In the genomic region with DNA sequence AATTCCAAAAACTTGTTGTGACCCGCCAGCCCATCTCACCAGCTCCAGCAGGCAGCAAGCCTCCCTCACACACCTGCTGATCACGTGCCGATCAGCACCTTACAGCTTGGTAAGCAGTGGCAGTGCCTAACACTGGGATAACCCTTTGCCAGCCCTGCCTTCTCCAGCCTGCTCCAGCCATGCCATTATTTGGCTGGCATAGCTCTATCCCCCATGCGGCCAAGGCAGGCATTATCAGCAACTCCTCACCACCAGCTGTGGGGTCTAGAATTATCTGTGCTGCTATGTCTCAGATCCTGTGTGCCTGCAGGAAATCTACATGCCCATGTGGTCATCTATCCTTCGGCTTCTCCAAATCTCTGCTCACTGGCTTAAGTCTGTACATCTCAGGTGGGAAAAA, we compare ENCODE assay signal across 19 cellular contexts.
"Had no signal": no experiment of that assay in that cellular context is flagged by ENCODE, and none has a peak within 500 bp of the region (broad histone marks: within the 10 kb centered on the region; RNA-seq: fewer than 3 reads in every experiment).

No MANE protein-coding gene starts in this region.

- H3K27me3 ChIP-seq: right lobe of liver, vagina had no signal

- H3K9ac ChIP-seq: parathyroid adenoma had no signal

- ATAC-seq: activated CD4-positive, alpha-beta T cell treated with anti-CD3 and anti-CD28 coated beads for 36 hours; activated CD8-positive, alpha-beta memory T cell treated with anti-CD3 and anti-CD28 coated beads, Interleukin-2, amount 10 ng/mL, durations not matched to agents 7 days and 5 days; left colon; lower lobe of right lung; natural killer cell treated with Interleukin-12 subunit alpha and Interleukin-12 subunit beta and Interleukin-15 and Interleukin-18, amount 100 ng/mL, for 72 hours; right lobe of liver; stimulated activated naive CD8-positive, alpha-beta T cell treated with anti-CD3 and anti-CD28 coated beads, Interleukin-15, amount 100 ng/mL, for 72 hours had no signal

- H3K36me3 ChIP-seq: lower lobe of right lung, right lobe of liver, suprapubic skin, transverse colon, vagina had no signal

- H3K27ac ChIP-seq: lower lobe of right lung, parathyroid adenoma, right lobe of liver, suprapubic skin, transverse colon, vagina had no signal

- H3K4me1 ChIP-seq: lower lobe of right lung, parathyroid adenoma, right lobe of liver, suprapubic skin, transverse colon, vagina had no signal

- DNase-seq: activated CD4-positive, alpha-beta memory T cell treated with anti-CD3 and anti-CD28 coated beads, Interleukin-2, amount 10 ng/mL, durations not matched to agents 7 days and 5 days; activated CD4-positive, alpha-beta T cell treated with anti-CD3 and anti-CD28 coated beads for 36 hours; activated CD8-positive, alpha-beta memory T cell treated with anti-CD3 and anti-CD28 coated beads, Interleukin-2, amount 10 ng/mL, durations not matched to agents 7 days and 5 days; activated naive CD4-positive, alpha-beta T cell; activated naive CD8-positive, alpha-beta T cell treated with anti-CD3 and anti-CD28 coated beads, Interleukin-2, amount 10 ng/mL, durations not matched to agents 7 days and 5 days; amygdala; dermis blood vessel endothelial cell; effector memory CD4-positive, alpha-beta T cell; left colon; lower lobe of right lung; right lobe of liver; stimulated activated CD4-positive, alpha-beta T cell treated with anti-CD3 and anti-CD28 coated beads, Interleukin-4, amount 100 ng/mL, for 1 hour; stimulated activated naive CD8-positive, alpha-beta T cell treated with anti-CD3 and anti-CD28 coated beads, Interleukin-15, amount 100 ng/mL, for 72 hours; transverse colon had no signal

- H3K9me3 ChIP-seq: lower lobe of right lung, right lobe of liver, suprapubic skin, transverse colon, vagina had no signal

- H3K4me2 ChIP-seq: smooth muscle cell had no signal

- H3K4me3 ChIP-seq: lower lobe of right lung, right lobe of liver, smooth muscle cell, suprapubic skin, transverse colon, vagina had no signal

- H2AFZ ChIP-seq: parathyroid adenoma had no signal
